ENCODE assay signal across 8 cellular contexts in genomic region chr2:230347659-230348305, GRCh38. TPM values are rescaled to one million over a fixed set of nuclear protein-coding genes. Genes with fewer than 3 reads are reported as not detected.
DNase-seq lines count a peak whose midpoint lies in the region; ATAC-seq and TF ChIP-seq lines count a peak whose summit lies in the region.

No MANE protein-coding gene starts in this region.

- H3K27me3 ChIP-seq in DND-41 (ENCODE audit: insufficient read depth, low read length, poor library complexity) (no peaks in the 10 kb centered on the region), Karpas-422 (ENCODE audit: low read length) (no peaks in the 10 kb centered on the region)

- H3K36me3 ChIP-seq in DND-41 (ENCODE audit: insufficient read depth, low read length) (peaks cover 23% of the 10 kb centered on the region; the same call in 1 of the 2 replicates), Karpas-422 (ENCODE audit: insufficient read depth, low read length) (peaks cover 51% of the 10 kb centered on the region)

- H3K4me1 Mint-ChIP-seq in T-helper 17 cell (peaks cover 19% of the 10 kb centered on the region), type B pancreatic cell (ENCODE audit: unreplicated experiment) (no peaks in the 10 kb centered on the region)

- H3K27ac Mint-ChIP-seq in T-helper 17 cell (peak overlapping the region; percentile 80), type B pancreatic cell (no peak overlapping the region)

- H3K79me2 ChIP-seq in DND-41 (ENCODE audit: insufficient read depth, low read length) (peaks cover 60% of the 10 kb centered on the region), Karpas-422 (ENCODE audit: low read length) (peaks cover 80% of the 10 kb centered on the region)

- peaks cover 4% of the 10 kb centered on the region; the same call in 1 of the 2 replicates for H4K20me1 ChIP-seq in DND-41 (ENCODE audit: insufficient read depth, low read length)
- no peaks in the 10 kb centered on the region for H4K20me1 ChIP-seq in Karpas-422 (ENCODE audit: insufficient read depth, low read depth, low read length)

- H3K4me2 ChIP-seq in DND-41 (ENCODE audit: insufficient read depth, low read length) (no peak overlapping the region), Karpas-422 (ENCODE audit: low read depth, low read length, poor library complexity, severe bottlenecking) (no peak overlapping the region)

- peaks cover 11% of the 10 kb centered on the region for H3K4me1 ChIP-seq in DND-41 (ENCODE audit: insufficient read depth, low read length)
- peaks cover 6% of the 10 kb centered on the region for H3K4me1 ChIP-seq in Karpas-422 (ENCODE audit: low read length)

- ATAC-seq in DND-41 (ENCODE audit: insufficient read depth, low read depth), result peak; percentile 27; the same call in 1 of the 3 replicates
- peak; percentile 65 for ATAC-seq in GM21619 (IDR thresholded peaks at IDR 0.05; ENCODE audit: unreplicated experiment)
- peak; percentile 39 for ATAC-seq in T-helper 17 cell
- no peak for ATAC-seq in GM21447 (IDR thresholded peaks at IDR 0.05; ENCODE audit: unreplicated experiment)

- H2AFZ ChIP-seq in DND-41 (ENCODE audit: low read depth, low read length) (no peak overlapping the region), Karpas-422 (ENCODE audit: low read length) (no peak overlapping the region)

- H3K4me3 ChIP-seq in DND-41 (ENCODE audit: low read depth in 1 of 2, low read length in 2 of 2) (no peak overlapping the region), fibroblast of mammary gland (ENCODE audit: control insufficient read depth, low read depth, low read length) (no peak overlapping the region), Karpas-422 (ENCODE audit: low read length) (no peak overlapping the region)

- H3K9ac ChIP-seq in DND-41 (ENCODE audit: low read depth, low read length) (no peak overlapping the region), Karpas-422 (ENCODE audit: low read length) (no peak overlapping the region)

- peak overlapping the region; percentile 34 for H3K4me3 Mint-ChIP-seq in T-helper 17 cell
- H3K4me3 Mint-ChIP-seq in type B pancreatic cell, result no peak overlapping the region

- DNase-seq in DND-41 (no peak), T-helper 17 cell (no peak), fibroblast of mammary gland (ENCODE audit: low read depth) (peak; percentile 31), NCI-H82 (lab: John Stamatoyannopoulos, UW) (no peak), type B pancreatic cell (ENCODE audit: extremely low spot score, unreplicated experiment) (no peak), Karpas-422 (no peak)

- H3K36me3 Mint-ChIP-seq in T-helper 17 cell (ENCODE audit: low read depth) (peaks cover 15% of the 10 kb centered on the region), type B pancreatic cell (no peaks in the 10 kb centered on the region)

- H3K27ac ChIP-seq in DND-41 (ENCODE audit: low read length) (peak overlapping the region; percentile 5; the same call in 1 of the 2 replicates), Karpas-422 (ENCODE audit: low read length) (no peak overlapping the region)

- H3K27me3 Mint-ChIP-seq in T-helper 17 cell (no peaks in the 10 kb centered on the region), type B pancreatic cell (no peaks in the 10 kb centered on the region)

- H3K9me3 ChIP-seq in DND-41 (ENCODE audit: insufficient read depth, low read length, severe bottlenecking) (peaks cover 7% of the 10 kb centered on the region), T-helper 17 cell (ENCODE audit: control insufficient read depth, low read length, poor library complexity, severe bottlenecking) (no peaks in the 10 kb centered on the region), Karpas-422 (ENCODE audit: low read length) (peaks cover 32% of the 10 kb centered on the region)

- TF ChIP-seq CTCF in DND-41 (IDR thresholded peaks at IDR 0.05; ENCODE audit: borderline replicate concordance, extremely low read depth, low read length, poor library complexity, severe bottlenecking) (no peak), fibroblast of mammary gland (conservative IDR thresholded peaks at IDR 0.05; ENCODE audit: control insufficient read depth, insufficient read depth, low read depth, low read length) (no peak), type B pancreatic cell (conservative IDR thresholded peaks at IDR 0.05) (no peak)

- H3K9me2 ChIP-seq in Karpas-422 (replicated peaks; ENCODE audit: insufficient read depth, low read length), result no peaks in the 10 kb centered on the region

- H3K9me3 Mint-ChIP-seq in type B pancreatic cell, result peaks cover 4% of the 10 kb centered on the region

RNA-seq across cellular contexts. Expression of gene SP140L, which starts 20.8 kb away (rescaled TPM):
- total RNA-seq in T-helper 17 cell, result 10 to 100 TPM; 64.7 to 85.6 TPM
- 6.6 and 13.7 TPM in 2 replicates for total RNA-seq in type B pancreatic cell (ENCODE audit: low replicate concordance)
- total RNA-seq in Karpas-422 (2014; rRNA removed; shearing (Covaris generic); ENCODE audit: low replicate concordance), result 17.0 and 17.5 TPM in 2 replicates
